8 cellular contexts compared by ENCODE assay signal in genomic region chr15:67149068-67149841, GRCh38.
DNase-seq lines count a peak whose midpoint lies in the region; ATAC-seq and TF ChIP-seq lines count a peak whose summit lies in the region.
"Had no signal": no experiment of that assay in that cellular context is flagged by ENCODE, and none has a peak within 500 bp of the region (broad histone marks: within the 10 kb centered on the region; RNA-seq: fewer than 3 reads in every experiment).

No MANE protein-coding gene starts in this region.

- H3K27ac ChIP-seq in VCaP, result peak overlapping the region; percentile 91
- H3K27ac ChIP-seq in iPS-18a (ENCODE audit: low read length), result no peak overlapping the region
- H3K27ac ChIP-seq in smooth muscle cell (ENCODE audit: low read depth), result peak overlapping the region; percentile 99

- H3K36me3 ChIP-seq in iPS-18a (ENCODE audit: control insufficient read depth, low read depth, low read length), result no peaks in the 10 kb centered on the region
- H3K36me3 ChIP-seq in smooth muscle cell (ENCODE audit: low read depth), result no peaks in the 10 kb centered on the region

- peaks cover 55% of the 10 kb centered on the region for H3F3A ChIP-seq in smooth muscle cell (ENCODE audit: low read depth)

- H3K9me3 ChIP-seq in iPS-18a (ENCODE audit: control insufficient read depth, low read depth, low read length) (no peaks in the 10 kb centered on the region), smooth muscle cell (replicated peaks; ENCODE audit: low read depth) (no peaks in the 10 kb centered on the region)

- H3K4me3 ChIP-seq in iPS-18a (ENCODE audit: low read length), result peak overlapping the region; percentile 25
- no peak overlapping the region for H3K4me3 ChIP-seq in smooth muscle cell

- H3K4me1 ChIP-seq in iPS-18a (ENCODE audit: control insufficient read depth, low read depth, low read length) (peaks cover 70% of the 10 kb centered on the region), smooth muscle cell (ENCODE audit: low read depth) (peaks cover 55% of the 10 kb centered on the region)

- H3K4me2 ChIP-seq in smooth muscle cell, result peak overlapping the region; percentile 78

- H2AFZ ChIP-seq in smooth muscle cell (ENCODE audit: low read depth), result no peak overlapping the region

- DNase-seq in HT-29 (ENCODE audit: low spot score), result peak; percentile 36
- DNase-seq in smooth muscle cell (lab: John Stamatoyannopoulos, UW; ENCODE audit: unreplicated experiment), result no peak
- no peak for DNase-seq in NCI-H1930 (lab: John Stamatoyannopoulos, UW)
- DNase-seq: NCI-H524 had no signal

- no peak for TF ChIP-seq CTCF in VCaP (conservative IDR thresholded peaks at IDR 0.05)
- TF ChIP-seq CTCF in smooth muscle cell (IDR thresholded peaks at IDR 0.05; ENCODE audit: borderline replicate concordance, insufficient read depth, poor library complexity, severe bottlenecking), result no peak

- peaks cover 55% of the 10 kb centered on the region for H3K79me2 ChIP-seq in smooth muscle cell (ENCODE audit: low read depth)

- no peak overlapping the region for H3K9ac ChIP-seq in iPS-18a (ENCODE audit: low read length)
- H3K9ac ChIP-seq in smooth muscle cell (ENCODE audit: low read depth), result peak overlapping the region; percentile 91

- 59% methylated on average over 6 of the region's 6 CpGs for whole genome bisulfite sequencing in smooth muscle cell (ENCODE audit: low lambda C conversion rate)

- no peaks in the 10 kb centered on the region for H4K20me1 ChIP-seq in smooth muscle cell (ENCODE audit: low read depth)

- ATAC-seq in HG03442 (IDR thresholded peaks at IDR 0.05; ENCODE audit: unreplicated experiment), result no peak
- ATAC-seq in HG03469 (IDR thresholded peaks at IDR 0.05; ENCODE audit: unreplicated experiment), result no peak

- H3K27me3 ChIP-seq in iPS-18a (ENCODE audit: control insufficient read depth, insufficient read depth, low read length), result no peaks in the 10 kb centered on the region
- no peaks in the 10 kb centered on the region for H3K27me3 ChIP-seq in smooth muscle cell (ENCODE audit: low read depth)
